ENCODE assay signal across 15 cellular contexts in the genomic region with DNA sequence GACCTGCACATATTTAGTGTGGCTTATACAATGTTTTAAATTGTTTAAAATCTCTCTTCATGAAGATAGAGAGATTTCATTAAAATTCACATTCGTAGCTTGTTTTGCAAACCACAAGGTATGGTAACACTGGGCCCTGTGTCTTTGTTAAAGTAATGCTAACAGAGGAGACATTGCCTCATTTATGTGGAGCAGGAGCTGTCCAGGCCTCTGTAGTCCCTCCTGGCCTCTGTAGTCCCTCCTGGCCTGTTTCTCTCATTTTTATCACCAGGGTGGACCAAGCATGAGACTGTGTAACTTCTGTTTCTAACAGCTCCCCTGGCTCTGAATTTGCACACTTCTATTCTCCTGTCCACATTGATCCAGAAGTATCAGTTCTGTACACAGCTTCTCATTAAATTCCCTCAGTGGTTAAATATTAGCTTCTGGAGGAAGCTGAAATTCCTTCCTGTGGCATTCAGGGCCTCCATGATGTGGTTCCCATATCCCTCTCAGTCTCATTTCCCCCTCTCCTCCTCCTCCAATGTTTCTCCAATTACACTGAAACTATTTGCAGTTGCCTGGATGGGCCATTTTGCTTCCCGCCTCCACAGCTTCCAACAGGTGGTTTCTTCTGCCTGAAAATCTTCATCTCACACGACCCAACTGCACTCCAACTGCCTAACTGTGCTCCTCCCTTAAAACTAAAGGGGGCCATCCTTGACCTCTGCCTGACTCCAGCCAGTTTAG.
A peak's percentile ranks its signal among the peaks of the same experiment; 100 is the strongest.
DNase-seq lines count a peak whose midpoint lies in the region; ATAC-seq, FAIRE-seq and TF ChIP-seq lines count a peak whose summit lies in the region.
"Had no signal": no experiment of that assay in that cellular context is flagged by ENCODE, and none has a peak within 500 bp of the region (broad histone marks: within the 10 kb centered on the region; RNA-seq: fewer than 3 reads in every experiment).

No MANE protein-coding gene starts in this region.

- intact Hi-C loops in left ventricle myocardium superior (cut with micrococcal nuclease) (no loop called here), heart right ventricle (cut with DNase I) (no loop called here), ascending aorta (cut with DNase I) (no loop called here), HepG2 (cut with micrococcal nuclease; ENCODE audit: unreplicated experiment) (no loop called here), vagina (cut with DNase I) (no loop called here)

- no peaks in the 10 kb centered on the region for H3K9me3 ChIP-seq in heart right ventricle
- no peaks in the 10 kb centered on the region for H3K9me3 ChIP-seq in ascending aorta
- H3K9me3 ChIP-seq in HepG2 (ENCODE audit: low read length): no peaks in the 10 kb centered on the region
- no peaks in the 10 kb centered on the region for H3K9me3 ChIP-seq in vagina
- H3K9me3 ChIP-seq: suprapubic skin had no signal

- ATAC-seq in left ventricle myocardium superior: peak; percentile 16
- ATAC-seq in heart right ventricle: no peak
- peak; percentile 70 for ATAC-seq in HepG2
- no peak for ATAC-seq in HG02588 (IDR thresholded peaks at IDR 0.05; ENCODE audit: unreplicated experiment)
- ATAC-seq: activated naive CD8-positive, alpha-beta T cell treated with anti-CD3 and anti-CD28 coated beads, Interleukin-2, amount 50 U/mL, for 24 hours had no signal

- DNase-seq in left ventricle myocardium superior: no peak
- no peak for DNase-seq in heart right ventricle
- no peak for DNase-seq in ascending aorta (ENCODE audit: low spot score in 2 of 2)
- peak; percentile 45 for DNase-seq in HepG2 (ENCODE audit: low spot score)
- DNase-seq in vagina (ENCODE audit: extremely low spot score in 2 of 2): no peak
- no peak for DNase-seq in NCI-H1694 treated with DMSO at 0.1 percent for 48 hours (lab: John Stamatoyannopoulos, UW)
- no peak for DNase-seq in stimulated activated CD4-positive, alpha-beta T cell treated with anti-CD3 and anti-CD28 coated beads, Interleukin-12 subunit alpha, Interleukin-12 subunit beta, amount 100 ng/mL, for 4 hours
- DNase-seq: activated CD8-positive, alpha-beta memory T cell treated with anti-CD3 and anti-CD28 coated beads, Interleukin-2, amount 50 U/mL, for 48 hours; activated naive CD8-positive, alpha-beta T cell treated with anti-CD3 and anti-CD28 coated beads, Interleukin-2, amount 50 U/mL, for 24 hours; cortex of kidney; DMS79 treated with DMSO at 0.1 percent for 48 hours; MV-4-11 had no signal

- peaks cover 0 to 99% (median 20%) of the 10 kb centered on the region in 9 donors for H3K36me3 ChIP-seq in heart right ventricle
- peaks cover 25 to 60% of the 10 kb centered on the region in 2 donors for H3K36me3 ChIP-seq in ascending aorta
- H3K36me3 ChIP-seq in HepG2 (replicated peaks in 1 of 2; ENCODE audit: control insufficient read depth in 1 of 2, insufficient read depth in 2 of 2, low read length in 2 of 2): 0 out of 5 replicates have a peak, but pooled peaks cover 0 to 4% of the 10 kb centered on the region in 2 experiments
- H3K36me3 ChIP-seq in vagina: peaks cover 0 to 17% of the 10 kb centered on the region in 2 donors

- H3K27ac ChIP-seq in heart right ventricle: peak overlapping the region in 2 of 10 donors; percentile 7 to 34
- peak overlapping the region; percentile 29 to 37 for H3K27ac ChIP-seq in ascending aorta
- H3K27ac ChIP-seq in HepG2 (ENCODE audit: extremely low read length, insufficient read depth, low read length): peak overlapping the region; percentile 28
- peak overlapping the region; percentile 25 for H3K27ac ChIP-seq in vagina
- H3K27ac ChIP-seq: SK-N-MC, suprapubic skin had no signal

- TF ChIP-seq EP300 in HepG2 (IDR thresholded peaks at IDR 0.05; ENCODE audit: low read depth in 2 of 2, low read length in 2 of 2): no peak
- TF ChIP-seq EP300 in HepG2 (CRISPR knock-in tag; IDR thresholded peaks at IDR 0.05; ENCODE audit: borderline replicate concordance): no peak

- no peak overlapping the region for H3K9ac ChIP-seq in HepG2 (ENCODE audit: insufficient read depth, low read depth, low read length)

- H3K27me3 ChIP-seq in heart right ventricle (no peaks in the 10 kb centered on the region), ascending aorta (no peaks in the 10 kb centered on the region), HepG2 (ENCODE audit: control insufficient read depth in 1 of 2, insufficient read depth in 2 of 2, low read length in 2 of 2) (no peaks in the 10 kb centered on the region; a peak in 1 of 5 replicates), vagina (no peaks in the 10 kb centered on the region)
- H3K27me3 ChIP-seq: suprapubic skin had no signal

- POLR2A ChIA-PET in HepG2 (lab: Yijun Ruan, JAX): interaction anchor here (1.1 to 1.7 kb wide), 3 partner anchors 19 to 686 kb away, joined by 3 to 11 read pairs (median 6); a partner anchor contains a TSS

- no peak for TF ChIP-seq CTCF in heart right ventricle (IDR thresholded peaks at IDR 0.05)
- TF ChIP-seq CTCF in ascending aorta (IDR thresholded peaks at IDR 0.05): no peak
- TF ChIP-seq CTCF in HepG2 (CRISPR knock-in tag; IDR thresholded peaks at IDR 0.05): no peak
- no peak for TF ChIP-seq CTCF in vagina (IDR thresholded peaks at IDR 0.05)

- H3K4me1 ChIP-seq in heart right ventricle (peaks cover 0 to 77% (median 37%) of the 10 kb centered on the region in 9 donors), ascending aorta (peaks cover 0 to 21% of the 10 kb centered on the region in 2 donors), HepG2 (ENCODE audit: insufficient read depth, low read length) (peaks cover 35% of the 10 kb centered on the region), vagina (peaks cover 14% of the 10 kb centered on the region)

- H3K4me2 ChIP-seq in HepG2 (ENCODE audit: low read depth, low read length): peak overlapping the region; percentile 56

- no peak overlapping the region for H3K4me3 ChIP-seq in heart right ventricle
- no peak overlapping the region for H3K4me3 ChIP-seq in ascending aorta
- H3K4me3 ChIP-seq in HepG2 (replicated peaks in 1 of 3; ENCODE audit: insufficient read depth in 1 of 3, low read depth in 2 of 3, low read length in 3 of 3): peak overlapping the region in 1 of 3 experiments; percentile 17; a peak in 1 of 6 replicates
- no peak overlapping the region for H3K4me3 ChIP-seq in vagina
- H3K4me3 ChIP-seq: SK-N-MC, suprapubic skin had no signal

- CTCF ChIA-PET in HepG2 (lab: Yijun Ruan, JAX; ENCODE audit: low intra/inter-chr PET ratio, low total read pairs): no interaction called here

- no TSS peak for BruUV-seq in HepG2 (replicated peaks; lab: Mats Ljungman, UMichigan)

- H4K20me1 ChIP-seq in HepG2 (ENCODE audit: insufficient read depth, low read length): no peaks in the 10 kb centered on the region

- no peak for TF ChIP-seq RAD21 in HepG2 (CRISPR knock-in tag; IDR thresholded peaks at IDR 0.05)

- in situ Hi-C loops in HepG2 (cut with HindIII; ENCODE audit: extremely low pct_ligation_motif_present, low pct_unique_long_range_greater_than_20kb): loop anchor here (25.0 kb wide), 1 partner anchor 690 kb away; a partner anchor contains a TSS

- 77% methylated on average over 3 of the region's 3 CpGs for WGBS in heart right ventricle, 2 donors
- 40% methylated on average over 3 of the region's 3 CpGs for WGBS in HepG2 (ENCODE audit: low lambda C conversion rate)

- peak overlapping the region; percentile 8 for H2AFZ ChIP-seq in HepG2 (ENCODE audit: low read length)

- TF ChIP-seq POLR2A in HepG2 (IDR thresholded peaks at IDR 0.05; ENCODE audit: insufficient read depth in 1 of 2, low read depth in 2 of 2, low read length in 2 of 2) (no peak), vagina (IDR thresholded peaks at IDR 0.05) (no peak)

- FAIRE-seq in HepG2 (lab: Jason Lieb, UNC): no peak

- H3K79me2 ChIP-seq in HepG2 (ENCODE audit: insufficient read depth, low read length): no peaks in the 10 kb centered on the region

TF ChIP-seq in HepG2, 621 proteins besides CTCF, POLR2A, EP300 and RAD21 (continues in another document):
- TF ChIP-seq RARA (CRISPR knock-in tag; IDR thresholded peaks at IDR 0.05): no peak
- peak; percentile 86; the same call in 1 of the 2 replicates for TF ChIP-seq ZNF572 (CRISPR knock-in tag; IDR thresholded peaks at IDR 0.05)
- peak; percentile 52; the same call in 1 of the 2 replicates for TF ChIP-seq ZNF343 (CRISPR knock-in tag; IDR thresholded peaks at IDR 0.05)
- TF ChIP-seq KDM6A (CRISPR knock-in tag; IDR thresholded peaks at IDR 0.05; ENCODE audit: low read depth): no peak
- TF ChIP-seq RFXANK (CRISPR knock-in tag; IDR thresholded peaks at IDR 0.05): no peak
- TF ChIP-seq FOXA3 (CRISPR knock-in tag; IDR thresholded peaks at IDR 0.05): 0 out of 2 replicates have a peak, but pooled peaks have one; percentile 9
- TF ChIP-seq, protein P1, sequence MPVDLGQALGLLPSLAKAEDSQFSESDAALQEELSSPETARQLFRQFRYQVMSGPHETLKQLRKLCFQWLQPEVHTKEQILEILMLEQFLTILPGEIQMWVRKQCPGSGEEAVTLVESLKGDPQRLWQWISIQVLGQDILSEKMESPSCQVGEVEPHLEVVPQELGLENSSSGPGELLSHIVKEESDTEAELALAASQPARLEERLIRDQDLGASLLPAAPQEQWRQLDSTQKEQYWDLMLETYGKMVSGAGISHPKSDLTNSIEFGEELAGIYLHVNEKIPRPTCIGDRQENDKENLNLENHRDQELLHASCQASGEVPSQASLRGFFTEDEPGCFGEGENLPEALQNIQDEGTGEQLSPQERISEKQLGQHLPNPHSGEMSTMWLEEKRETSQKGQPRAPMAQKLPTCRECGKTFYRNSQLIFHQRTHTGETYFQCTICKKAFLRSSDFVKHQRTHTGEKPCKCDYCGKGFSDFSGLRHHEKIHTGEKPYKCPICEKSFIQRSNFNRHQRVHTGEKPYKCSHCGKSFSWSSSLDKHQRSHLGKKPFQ (CRISPR knock-in tag; IDR thresholded peaks at IDR 0.05; ENCODE audit: insufficient replicate concordance): peak; percentile 22
- no peak for TF ChIP-seq MBD4 (IDR thresholded peaks at IDR 0.05; ENCODE audit: borderline replicate concordance, low read length)
- TF ChIP-seq, protein P2, sequence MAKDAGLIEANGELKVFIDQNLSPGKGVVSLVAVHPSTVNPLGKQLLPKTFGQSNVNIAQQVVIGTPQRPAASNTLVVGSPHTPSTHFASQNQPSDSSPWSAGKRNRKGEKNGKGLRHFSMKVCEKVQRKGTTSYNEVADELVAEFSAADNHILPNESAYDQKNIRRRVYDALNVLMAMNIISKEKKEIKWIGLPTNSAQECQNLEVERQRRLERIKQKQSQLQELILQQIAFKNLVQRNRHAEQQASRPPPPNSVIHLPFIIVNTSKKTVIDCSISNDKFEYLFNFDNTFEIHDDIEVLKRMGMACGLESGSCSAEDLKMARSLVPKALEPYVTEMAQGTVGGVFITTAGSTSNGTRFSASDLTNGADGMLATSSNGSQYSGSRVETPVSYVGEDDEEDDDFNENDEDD (CRISPR knock-in tag; IDR thresholded peaks at IDR 0.05; ENCODE audit: borderline replicate concordance): peak; percentile 16; the same call in 1 of the 2 replicates
- TF ChIP-seq ZNF670 (CRISPR knock-in tag; IDR thresholded peaks at IDR 0.05; ENCODE audit: borderline replicate concordance): no peak
- TF ChIP-seq HDAC6 (IDR thresholded peaks at IDR 0.05; ENCODE audit: low read depth, low read length): no peak
- TF ChIP-seq ZNF780A (CRISPR knock-in tag; IDR thresholded peaks at IDR 0.05): no peak

Comparison
In these comparisons a context has a peak if more than half of its experiments do, and no peak if none do; other contexts are left out.
1. ATAC-seq: peak in left ventricle myocardium superior (single experiment) and HepG2 (single experiment); none in heart right ventricle (0 of 8) and HG02588 (single experiment).